24 cellular contexts compared by ENCODE assay signal in the genomic region with DNA sequence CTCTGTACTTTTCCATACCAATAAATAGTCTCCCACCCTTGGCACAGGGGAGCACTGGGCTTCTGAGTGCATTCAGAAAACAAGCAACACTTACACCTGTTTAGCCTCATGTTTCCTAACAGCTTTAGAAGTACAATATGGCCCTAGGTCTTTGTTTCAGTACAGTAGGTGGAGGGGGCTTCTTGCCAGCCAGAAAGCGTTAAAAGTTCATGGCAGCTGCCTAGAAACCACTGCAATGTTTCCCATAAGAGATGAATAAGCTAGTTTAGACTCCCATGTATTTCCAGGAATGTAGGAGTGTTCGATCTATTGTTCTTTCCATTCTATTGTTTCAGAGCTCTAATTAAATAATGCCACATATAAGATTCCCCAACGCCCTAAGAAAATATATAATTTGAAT.
"Had no signal": no experiment of that assay in that cellular context is flagged by ENCODE, and none has a peak within 500 bp of the region (broad histone marks: within the 10 kb centered on the region; RNA-seq: fewer than 3 reads in every experiment).

No MANE protein-coding gene starts in this region.

- DNase-seq: activated CD4-positive, alpha-beta T cell treated with anti-CD3 and anti-CD28 coated beads, Interleukin-2, amount 10 ng/mL, durations not matched to agents 24 days and 14 days; activated CD4-positive, alpha-beta T cell treated with anti-CD3 and anti-CD28 coated beads, Interleukin-2, amount 50 U/mL, for 4 hours; activated CD8-positive, alpha-beta T cell treated with anti-CD3 and anti-CD28 coated beads, Interleukin-2, amount 10 ng/mL, durations not matched to agents 7 days and 5 days; activated gamma-delta T cell; activated naive CD4-positive, alpha-beta T cell treated with Interleukin-2 at 50 U/mL for 16 hours; activated naive CD8-positive, alpha-beta T cell treated with anti-CD3 and anti-CD28 coated beads, Interleukin-2, amount 10 ng/mL, durations not matched to agents 7 days and 5 days; activated T-cell treated with anti-CD3 and anti-CD28 coated beads, Interleukin-2, amount 50 U/mL, for 24 hours; amygdala; body of pancreas; NCI-H1092 treated with DMSO at 0.1 percent for 48 hours; NCI-H1417; NCI-H146; NCI-H187 treated with DMSO at 0.1 percent for 48 hours; NCI-H2081; NCI-H2171; NCI-H446 treated with DMSO at 0.1 percent for 48 hours; SHP77; T1000 had no signal

- H3K27ac ChIP-seq: ascending aorta, body of pancreas, breast epithelium, KMS-11, SJCRH30, SK-N-MC had no signal

- H3K4me3 ChIP-seq: ascending aorta, body of pancreas, breast epithelium, SJCRH30, SK-N-MC had no signal

- H3K4me1 ChIP-seq: breast epithelium had no signal

- H3K27me3 ChIP-seq: ascending aorta, body of pancreas, breast epithelium, SJCRH30 had no signal

- H3K9ac ChIP-seq: KMS-11 had no signal

- H3K4me2 ChIP-seq: KMS-11 had no signal

- H3K9me3 ChIP-seq: ascending aorta, body of pancreas, breast epithelium had no signal

- ATAC-seq: activated CD8-positive, alpha-beta T cell treated with anti-CD3 and anti-CD28 coated beads, Interleukin-2, amount 10 ng/mL, durations not matched to agents 7 days and 5 days; body of pancreas; Panc1 had no signal

- H3K36me3 ChIP-seq: ascending aorta, breast epithelium, SJCRH30 had no signal
